8 cellular contexts compared by ENCODE assay signal in the genomic region with DNA sequence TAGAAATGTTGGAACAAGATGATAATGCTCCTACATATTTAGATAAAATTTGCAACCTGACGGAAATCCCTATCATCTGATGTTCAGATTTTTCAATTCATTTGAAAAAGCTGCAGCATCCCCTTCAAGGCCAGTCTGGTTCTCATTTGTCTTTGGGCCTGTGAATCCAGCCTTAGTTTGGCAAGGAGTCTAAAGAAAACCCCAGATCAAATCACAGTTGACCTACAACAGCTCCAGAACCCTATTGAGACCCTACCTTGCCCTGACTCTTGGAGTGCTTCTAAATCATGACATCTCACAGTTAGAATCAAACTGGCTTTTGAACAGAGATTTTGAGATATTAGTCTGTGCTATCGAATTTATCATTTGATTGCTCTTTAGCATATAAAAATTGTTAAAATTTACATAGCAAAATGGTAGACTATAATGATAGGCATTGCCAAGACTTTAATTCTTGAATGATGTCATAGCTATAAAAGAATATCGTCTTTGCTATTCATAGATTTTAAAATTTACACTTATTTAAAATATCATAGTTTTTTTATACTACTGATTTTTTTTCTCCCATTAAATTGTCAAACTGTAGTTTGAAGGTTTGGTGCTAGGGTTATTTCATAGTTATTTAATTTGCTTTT. TPM values are rescaled to one million over a fixed set of nuclear protein-coding genes. Genes with fewer than 3 reads are reported as not detected.
A peak's percentile ranks its signal among the peaks of the same experiment; 100 is the strongest.
DNase-seq lines count a peak whose midpoint lies in the region; ATAC-seq and TF ChIP-seq lines count a peak whose summit lies in the region.

No MANE protein-coding gene starts in this region.

- H3K9me2 ChIP-seq in OCI-LY1 (ENCODE audit: low read depth, low read length), result no peaks in the 10 kb centered on the region

- peak overlapping the region; percentile 92 for H3K27ac ChIP-seq in CD4-positive, alpha-beta memory T cell (ENCODE audit: low read depth, low read length)
- peak overlapping the region; percentile 89 for H3K27ac ChIP-seq in OCI-LY1 (ENCODE audit: low read depth, low read length, poor library complexity, severe bottlenecking)
- peak overlapping the region; percentile 82 for H3K27ac ChIP-seq in osteoblast (ENCODE audit: low read depth, low read length)

- peak overlapping the region; percentile 94 to 99 (median 98) for H3K27ac Mint-ChIP-seq in CD4-positive, alpha-beta memory T cell
- H3K27ac Mint-ChIP-seq in endothelial cell (ENCODE audit: unreplicated experiment), result peak overlapping the region; percentile 94

- H3K36me3 ChIP-seq in CD4-positive, alpha-beta memory T cell (ENCODE audit: insufficient read depth, low read length), result no peaks in the 10 kb centered on the region
- H3K36me3 ChIP-seq in OCI-LY1 (ENCODE audit: insufficient read depth, low read length) (peaks cover 4% of the 10 kb centered on the region; the same call in 1 of the 2 replicates), osteoblast (ENCODE audit: insufficient read depth, low read length) (no peaks in the 10 kb centered on the region)

- peaks cover 58% of the 10 kb centered on the region for H3K4me1 ChIP-seq in CD4-positive, alpha-beta memory T cell (ENCODE audit: insufficient read depth, low read length)
- peaks cover 55% of the 10 kb centered on the region for H3K4me1 ChIP-seq in OCI-LY1 (ENCODE audit: insufficient read depth, low read length, severe bottlenecking)
- H3K4me1 ChIP-seq in osteoblast (ENCODE audit: insufficient read depth, low read length), result peaks cover 22% of the 10 kb centered on the region

- H3K4me3 ChIP-seq in CD4-positive, alpha-beta memory T cell (ENCODE audit: low read length in 2 of 2), result peak overlapping the region; percentile 83 to 85
- H3K4me3 ChIP-seq in OCI-LY1 (ENCODE audit: low read depth, low read length, poor library complexity, severe bottlenecking) (peak overlapping the region; percentile 82), osteoblast (ENCODE audit: insufficient read depth, low read length) (peak overlapping the region; percentile 95)

- no peaks in the 10 kb centered on the region for H3K9me3 ChIP-seq in CD4-positive, alpha-beta memory T cell (ENCODE audit: control insufficient read depth in 1 of 2, low read length in 2 of 2)
- H3K9me3 ChIP-seq in OCI-LY1 (ENCODE audit: low read length) (no peaks in the 10 kb centered on the region), osteoblast (ENCODE audit: low read depth, low read length) (no peaks in the 10 kb centered on the region)

- CTCF ChIA-PET in CD4-positive, alpha-beta memory T cell (lab: Charles Lee; ENCODE audit: partially characterized antibody), result interaction anchor here (1.2 to 3.4 kb wide), 8 partner anchors 18 to 252 kb away, joined by 3 to 61 read pairs (median 10); a partner anchor contains a TSS

- H3K9ac ChIP-seq in OCI-LY1 (ENCODE audit: low read length), result peak overlapping the region; percentile 81

- peak overlapping the region; percentile 76 for H3K4me2 ChIP-seq in OCI-LY1 (ENCODE audit: low read length)
- H3K4me2 ChIP-seq in osteoblast (ENCODE audit: insufficient read depth, low read length), result peak overlapping the region; percentile 95

- H3K36me3 Mint-ChIP-seq in CD4-positive, alpha-beta memory T cell, result peaks cover 0 to 17% of the 10 kb centered on the region in 2 donors
- H3K36me3 Mint-ChIP-seq in endothelial cell (ENCODE audit: low read depth, unreplicated experiment), result peaks cover 5% of the 10 kb centered on the region

- H3K9me3 Mint-ChIP-seq in CD4-positive, alpha-beta memory T cell, result no peaks in the 10 kb centered on the region
- H3K9me3 Mint-ChIP-seq in endothelial cell (ENCODE audit: unreplicated experiment), result no peaks in the 10 kb centered on the region

- H3K27me3 Mint-ChIP-seq in CD4-positive, alpha-beta memory T cell, result no peaks in the 10 kb centered on the region
- H3K27me3 Mint-ChIP-seq in endothelial cell (ENCODE audit: unreplicated experiment), result peaks cover 10% of the 10 kb centered on the region

- no peaks in the 10 kb centered on the region for H4K20me1 ChIP-seq in OCI-LY1 (ENCODE audit: insufficient read depth, low read length)
- H4K20me1 ChIP-seq in osteoblast (ENCODE audit: insufficient read depth, low read length), result peaks cover 27% of the 10 kb centered on the region

- ATAC-seq in HG03097 (IDR thresholded peaks at IDR 0.05; ENCODE audit: low FRiP score, unreplicated experiment) (no peak), HG03457 (IDR thresholded peaks at IDR 0.05; ENCODE audit: unreplicated experiment) (no peak)

- H3K4me1 Mint-ChIP-seq in CD4-positive, alpha-beta memory T cell, result peaks cover 46 to 72% (median 59%) of the 10 kb centered on the region in 4 donors
- peaks cover 30% of the 10 kb centered on the region for H3K4me1 Mint-ChIP-seq in endothelial cell (ENCODE audit: unreplicated experiment)

- no peaks in the 10 kb centered on the region for H3F3A ChIP-seq in OCI-LY1 (ENCODE audit: insufficient read depth, low read length)

- H3K27me3 ChIP-seq in CD4-positive, alpha-beta memory T cell (ENCODE audit: insufficient read depth, low read length), result no peaks in the 10 kb centered on the region
- no peaks in the 10 kb centered on the region for H3K27me3 ChIP-seq in OCI-LY1 (ENCODE audit: insufficient read depth, low read length)
- no peaks in the 10 kb centered on the region for H3K27me3 ChIP-seq in osteoblast (ENCODE audit: insufficient read depth, low read length)

- intact Hi-C loops in CD4-positive, alpha-beta memory T cell (cut with micrococcal nuclease), result loop anchor here (5.0 kb wide), 1 partner anchor 320 kb away; a partner anchor contains a TSS

- POLR2A ChIA-PET in CD4-positive, alpha-beta memory T cell (lab: Charles Lee; ENCODE audit: partially characterized antibody), result interaction anchor here (0.9 to 5.2 kb wide), 9 partner anchors 24 to 252 kb away, joined by 3 to 108 read pairs (median 9); a partner anchor contains a TSS

- H3K79me2 ChIP-seq in OCI-LY1 (ENCODE audit: insufficient read depth, low read length) (peaks cover 61% of the 10 kb centered on the region), osteoblast (ENCODE audit: insufficient read depth, low read length) (peaks cover 60% of the 10 kb centered on the region)

- TF ChIP-seq CTCF in OCI-LY1 (IDR thresholded peaks at IDR 0.05; ENCODE audit: low read length) (no peak), endothelial cell (IDR thresholded peaks at IDR 0.05; ENCODE audit: unreplicated experiment) (no peak), osteoblast (IDR thresholded peaks at IDR 0.05; ENCODE audit: extremely low read depth, low read depth, low read length) (no peak)

- no peak for DNase-seq in CD4-positive, alpha-beta memory T cell
- DNase-seq in endothelial cell (ENCODE audit: low spot score) (no peak), osteoblast (ENCODE audit: insufficient read length, low spot score, missing footprints) (peak; percentile 25), GM03348 (ENCODE audit: low spot score) (no peak), NCI-H1105 (lab: John Stamatoyannopoulos, UW) (no peak)

- peak overlapping the region; percentile 97 to 100 (median 100) for H3K4me3 Mint-ChIP-seq in CD4-positive, alpha-beta memory T cell
- peak overlapping the region; percentile 100 for H3K4me3 Mint-ChIP-seq in endothelial cell (ENCODE audit: unreplicated experiment)

- H2AFZ ChIP-seq in OCI-LY1 (ENCODE audit: low read length) (no peak overlapping the region), osteoblast (ENCODE audit: low read length) (no peak overlapping the region)

RNA-seq across cellular contexts. Expression of a gene that starts 2.2 kb away (rescaled TPM):
- 10 to 100 TPM; 53.8 to 55.0 TPM for total RNA-seq in CD4-positive, alpha-beta memory T cell
- polyA plus RNA-seq in CD4-positive, alpha-beta memory T cell, result 10 to 100 TPM; 37.9 to 43.0 TPM
- total RNA-seq in endothelial cell (ENCODE audit: unreplicated experiment), result 25.5 TPM
- 21.4 and 24.8 TPM in 2 replicates for total RNA-seq in osteoblast
